In genomic region chr4:148589182-148589581, GRCh38 we compare ENCODE assay signal across 35 cellular contexts.
"Had no signal": no experiment of that assay in that cellular context is flagged by ENCODE, and none has a peak within 500 bp of the region (broad histone marks: within the 10 kb centered on the region; RNA-seq: fewer than 3 reads in every experiment).

No MANE protein-coding gene starts in this region.

- H3K36me3 ChIP-seq: MG63 had no signal

- H3K27me3 ChIP-seq: MG63 had no signal

- DNase-seq: Karpas-422, Kasumi-1, MG63, MM.1S, MV-4-11, NCI-H1048, NCI-H1092, NCI-H1092 treated with DMSO at 0.1 percent for 48 hours, NCI-H1105, NCI-H1105 treated with DMSO at 0.1 percent for 48 hours, NCI-H1417, NCI-H1417 treated with DMSO at 0.1 percent for 48 hours, NCI-H1436, NCI-H1436 treated with DMSO at 0.1 percent for 48 hours, NCI-H146, NCI-H1694, NCI-H1694 treated with DMSO at 0.1 percent for 48 hours, NCI-H187, NCI-H187 treated with DMSO at 0.1 percent for 48 hours, NCI-H1930, NCI-H2029, NCI-H2029 treated with DMSO at 0.1 percent for 48 hours, NCI-H2081, NCI-H2081 treated with DMSO at 0.1 percent for 48 hours, NCI-H2107, NCI-H2171, NCI-H2171 treated with DMSO at 0.1 percent for 48 hours, NCI-H2227 treated with DMSO at 0.1 percent for 48 hours, NCI-H226, NCI-H345, NCI-H446, NCI-H446 treated with DMSO at 0.1 percent for 48 hours, NCI-H510A, NCI-H510A treated with DMSO at 0.1 percent for 48 hours, NCI-H524 had no signal

- H3K4me3 ChIP-seq: MG63 had no signal

- H3K9me3 ChIP-seq: MG63 had no signal
